ENCODE assay signal across 15 cellular contexts in the genomic region with DNA sequence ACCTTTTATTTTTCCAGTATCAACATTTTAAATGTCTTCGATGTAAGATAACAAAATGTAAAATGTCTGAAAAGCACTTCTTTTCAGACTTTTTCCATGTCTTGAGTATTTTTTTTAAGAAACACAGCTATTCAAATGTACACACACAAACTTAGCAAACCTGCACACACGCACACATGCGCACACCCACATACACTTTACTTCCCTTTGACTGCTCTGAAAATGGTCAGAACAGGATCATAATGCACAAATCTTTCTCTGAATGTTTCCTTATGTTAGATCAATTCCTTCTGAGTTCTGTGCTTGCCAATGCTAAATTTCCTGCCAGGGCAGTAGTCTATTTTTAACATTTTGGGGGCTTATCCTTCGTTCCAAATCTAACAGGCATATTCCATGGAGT.
DNase-seq lines count a peak whose midpoint lies in the region; ATAC-seq and TF ChIP-seq lines count a peak whose summit lies in the region.
"Had no signal": no experiment of that assay in that cellular context is flagged by ENCODE, and none has a peak within 500 bp of the region (broad histone marks: within the 10 kb centered on the region; RNA-seq: fewer than 3 reads in every experiment).

No MANE protein-coding gene starts in this region.

- peaks cover 54% of the 10 kb centered on the region for H3K4me1 Mint-ChIP-seq in stimulated activated naive CD8-positive, alpha-beta T cell treated with anti-CD3 and anti-CD28 coated beads, Interleukin-15, Interleukin-2, amounts not matched to agents 100 ng/mL and 50 ng/mL, for 24 hours (ENCODE audit: low read depth)
- H3K4me1 Mint-ChIP-seq in stimulated activated naive CD8-positive, alpha-beta T cell treated with anti-CD3 and anti-CD28 coated beads, Interleukin-15, amount 100 ng/mL, for 72 hours, result peaks cover 44% of the 10 kb centered on the region
- H3K4me1 Mint-ChIP-seq in activated T-helper 1 cell treated with anti-CD3 and anti-CD28 coated beads, Interleukin-12 subunit alpha, Interleukin-12 subunit beta, Interleukin-2, Interleukin-4 antibody, amounts not matched to agents 30 ng/mL and 10 ng/mL and 1 ng/mL, durations not matched to agents 14 hours and 24 hours and 36 hours (ENCODE audit: low read depth), result peaks cover 41% of the 10 kb centered on the region
- peaks cover 47 to 57% of the 10 kb centered on the region in 2 donors for H3K4me1 Mint-ChIP-seq in natural killer cell treated with Interleukin-12 subunit alpha and Interleukin-12 subunit beta and Interleukin-15 and Interleukin-18, amount 100 ng/mL, for 72 hours (ENCODE audit: low read depth in 2 of 2)
- peaks cover 7% of the 10 kb centered on the region for H3K4me1 Mint-ChIP-seq in HFFc6 (ENCODE audit: low read depth)

- no peak for TF ChIP-seq POLR2A in testis (IDR thresholded peaks at IDR 0.05)

- no peak for TF ChIP-seq CTCF in HFFc6 (IDR thresholded peaks at IDR 0.05)
- TF ChIP-seq CTCF in testis (IDR thresholded peaks at IDR 0.05), result no peak

- no peaks in the 10 kb centered on the region for H3K27me3 Mint-ChIP-seq in stimulated activated naive CD8-positive, alpha-beta T cell treated with anti-CD3 and anti-CD28 coated beads, Interleukin-15, Interleukin-2, amounts not matched to agents 100 ng/mL and 50 ng/mL, for 24 hours
- no peaks in the 10 kb centered on the region for H3K27me3 Mint-ChIP-seq in stimulated activated naive CD8-positive, alpha-beta T cell treated with anti-CD3 and anti-CD28 coated beads, Interleukin-15, amount 100 ng/mL, for 72 hours
- H3K27me3 Mint-ChIP-seq in activated T-helper 1 cell treated with anti-CD3 and anti-CD28 coated beads, Interleukin-12 subunit alpha, Interleukin-12 subunit beta, Interleukin-2, Interleukin-4 antibody, amounts not matched to agents 30 ng/mL and 10 ng/mL and 1 ng/mL, durations not matched to agents 14 hours and 24 hours and 36 hours (ENCODE audit: insufficient read depth), result peaks cover 8% of the 10 kb centered on the region
- H3K27me3 Mint-ChIP-seq in natural killer cell treated with Interleukin-12 subunit alpha and Interleukin-12 subunit beta and Interleukin-15 and Interleukin-18, amount 100 ng/mL, for 72 hours, result no peaks in the 10 kb centered on the region
- H3K27me3 Mint-ChIP-seq in HFFc6 (ENCODE audit: insufficient read depth), result peaks cover 3% of the 10 kb centered on the region; the same call in 1 of the 2 replicates

- peaks cover 16% of the 10 kb centered on the region for H3K4me1 ChIP-seq in testis
- H3K4me1 ChIP-seq: Caco-2 had no signal

- peak overlapping the region; percentile 24 for H3K27ac Mint-ChIP-seq in stimulated activated naive CD8-positive, alpha-beta T cell treated with anti-CD3 and anti-CD28 coated beads, Interleukin-15, Interleukin-2, amounts not matched to agents 100 ng/mL and 50 ng/mL, for 24 hours
- H3K27ac Mint-ChIP-seq in stimulated activated naive CD8-positive, alpha-beta T cell treated with anti-CD3 and anti-CD28 coated beads, Interleukin-15, amount 100 ng/mL, for 72 hours, result no peak overlapping the region
- H3K27ac Mint-ChIP-seq in activated T-helper 1 cell treated with anti-CD3 and anti-CD28 coated beads, Interleukin-12 subunit alpha, Interleukin-12 subunit beta, Interleukin-2, Interleukin-4 antibody, amounts not matched to agents 30 ng/mL and 10 ng/mL and 1 ng/mL, durations not matched to agents 14 hours and 24 hours and 36 hours, result peak overlapping the region; percentile 3
- H3K27ac Mint-ChIP-seq in natural killer cell treated with Interleukin-12 subunit alpha and Interleukin-12 subunit beta and Interleukin-15 and Interleukin-18, amount 100 ng/mL, for 72 hours, result peak overlapping the region; percentile 47 to 55
- H3K27ac Mint-ChIP-seq in HFFc6, result no peak overlapping the region

- no peaks in the 10 kb centered on the region for H3K9me3 Mint-ChIP-seq in stimulated activated naive CD8-positive, alpha-beta T cell treated with anti-CD3 and anti-CD28 coated beads, Interleukin-15, Interleukin-2, amounts not matched to agents 100 ng/mL and 50 ng/mL, for 24 hours
- H3K9me3 Mint-ChIP-seq in stimulated activated naive CD8-positive, alpha-beta T cell treated with anti-CD3 and anti-CD28 coated beads, Interleukin-15, amount 100 ng/mL, for 72 hours, result peaks cover 0 to 8% of the 10 kb centered on the region in 2 donors
- peaks cover 6% of the 10 kb centered on the region for H3K9me3 Mint-ChIP-seq in activated T-helper 1 cell treated with anti-CD3 and anti-CD28 coated beads, Interleukin-12 subunit alpha, Interleukin-12 subunit beta, Interleukin-2, Interleukin-4 antibody, amounts not matched to agents 30 ng/mL and 10 ng/mL and 1 ng/mL, durations not matched to agents 14 hours and 24 hours and 36 hours
- H3K9me3 Mint-ChIP-seq in natural killer cell treated with Interleukin-12 subunit alpha and Interleukin-12 subunit beta and Interleukin-15 and Interleukin-18, amount 100 ng/mL, for 72 hours, result peaks cover 3% of the 10 kb centered on the region
- no peaks in the 10 kb centered on the region for H3K9me3 Mint-ChIP-seq in HFFc6
- H3K9me3 Mint-ChIP-seq: CD14-positive monocyte had no signal

- no peaks in the 10 kb centered on the region for H3K9me3 ChIP-seq in testis
- H3K9me3 ChIP-seq: Caco-2 had no signal

- H3K27ac ChIP-seq in testis, result no peak overlapping the region

- H3K36me3 ChIP-seq in testis (ENCODE audit: low read depth, missing control alignments), result no peaks in the 10 kb centered on the region

- no peaks in the 10 kb centered on the region for H3K27me3 ChIP-seq in testis

- H3K4me3 Mint-ChIP-seq in stimulated activated naive CD8-positive, alpha-beta T cell treated with anti-CD3 and anti-CD28 coated beads, Interleukin-15, Interleukin-2, amounts not matched to agents 100 ng/mL and 50 ng/mL, for 24 hours, result peak overlapping the region; percentile 37
- peak overlapping the region in 1 of 2 donors; percentile 0 for H3K4me3 Mint-ChIP-seq in stimulated activated naive CD8-positive, alpha-beta T cell treated with anti-CD3 and anti-CD28 coated beads, Interleukin-15, amount 100 ng/mL, for 72 hours
- no peak overlapping the region for H3K4me3 Mint-ChIP-seq in activated T-helper 1 cell treated with anti-CD3 and anti-CD28 coated beads, Interleukin-12 subunit alpha, Interleukin-12 subunit beta, Interleukin-2, Interleukin-4 antibody, amounts not matched to agents 30 ng/mL and 10 ng/mL and 1 ng/mL, durations not matched to agents 14 hours and 24 hours and 36 hours
- peak overlapping the region; percentile 63 for H3K4me3 Mint-ChIP-seq in natural killer cell treated with Interleukin-12 subunit alpha and Interleukin-12 subunit beta and Interleukin-15 and Interleukin-18, amount 100 ng/mL, for 72 hours
- no peak overlapping the region for H3K4me3 Mint-ChIP-seq in HFFc6
- H3K4me3 Mint-ChIP-seq: CD14-positive monocyte had no signal

- no peak overlapping the region for H3K4me3 ChIP-seq in testis

- no peak for DNase-seq in stimulated activated naive CD8-positive, alpha-beta T cell treated with anti-CD3 and anti-CD28 coated beads, Interleukin-15, amount 100 ng/mL, for 72 hours
- no peak for DNase-seq in activated T-helper 1 cell treated with anti-CD3 and anti-CD28 coated beads, Interleukin-12 subunit alpha, Interleukin-12 subunit beta, Interleukin-2, Interleukin-4 antibody, amounts not matched to agents 30 ng/mL and 10 ng/mL and 1 ng/mL, durations not matched to agents 14 hours and 24 hours and 36 hours (ENCODE audit: low spot score)
- DNase-seq in natural killer cell treated with Interleukin-12 subunit alpha and Interleukin-12 subunit beta and Interleukin-15 and Interleukin-18, amount 100 ng/mL, for 72 hours (ENCODE audit: low spot score), result no peak
- DNase-seq in T1000 (lab: John Stamatoyannopoulos, UW) (no peak), HFFc6 (no peak), testis (no peak)
- DNase-seq: Caco-2, NCI-H1105, NCI-H2171, NCI-H510A treated with DMSO at 0.1 percent for 48 hours, RPMI8226 had no signal

- 74 to 79% methylated on average over 4 of the region's 4 CpGs for WGBS in testis, 2 donors

- ATAC-seq in stimulated activated naive CD8-positive, alpha-beta T cell treated with anti-CD3 and anti-CD28 coated beads, Interleukin-15, amount 100 ng/mL, for 72 hours, result no peak
- no peak for ATAC-seq in natural killer cell treated with Interleukin-12 subunit alpha and Interleukin-12 subunit beta and Interleukin-15 and Interleukin-18, amount 100 ng/mL, for 72 hours
- ATAC-seq in GM21381 (IDR thresholded peaks at IDR 0.05; ENCODE audit: unreplicated experiment), result no peak
- ATAC-seq: HCT116 had no signal

- intact Hi-C loops in activated T-helper 1 cell treated with anti-CD3 and anti-CD28 coated beads, Interleukin-12 subunit alpha, Interleukin-12 subunit beta, Interleukin-2, Interleukin-4 antibody, amounts not matched to agents 30 ng/mL and 10 ng/mL and 1 ng/mL, durations not matched to agents 14 hours and 24 hours and 36 hours (cut with micrococcal nuclease), result loop anchor here (1.0 to 5.0 kb wide), 6 partner anchors 25 to 200 kb away; no protein-coding TSS in a partner anchor
- intact Hi-C loops in testis (cut with DNase I; ENCODE audit: low total_unique reads), result no loop called here

- peaks cover 12% of the 10 kb centered on the region for H3K36me3 Mint-ChIP-seq in stimulated activated naive CD8-positive, alpha-beta T cell treated with anti-CD3 and anti-CD28 coated beads, Interleukin-15, Interleukin-2, amounts not matched to agents 100 ng/mL and 50 ng/mL, for 24 hours (ENCODE audit: low read depth)
- no peaks in the 10 kb centered on the region for H3K36me3 Mint-ChIP-seq in activated T-helper 1 cell treated with anti-CD3 and anti-CD28 coated beads, Interleukin-12 subunit alpha, Interleukin-12 subunit beta, Interleukin-2, Interleukin-4 antibody, amounts not matched to agents 30 ng/mL and 10 ng/mL and 1 ng/mL, durations not matched to agents 14 hours and 24 hours and 36 hours (ENCODE audit: low read depth)
- peaks cover 8% of the 10 kb centered on the region for H3K36me3 Mint-ChIP-seq in natural killer cell treated with Interleukin-12 subunit alpha and Interleukin-12 subunit beta and Interleukin-15 and Interleukin-18, amount 100 ng/mL, for 72 hours
- H3K36me3 Mint-ChIP-seq in HFFc6 (ENCODE audit: low read depth), result peaks cover 24% of the 10 kb centered on the region

Comparison
In these comparisons a context has a peak if more than half of its experiments do, and no peak if none do; other contexts are left out.
1. H3K27ac Mint-ChIP-seq: peak in stimulated activated naive CD8-positive, alpha-beta T cell treated with anti-CD3 and anti-CD28 coated beads, Interleukin-15, Interleukin-2, amounts not matched to agents 100 ng/mL and 50 ng/mL, for 24 hours (single experiment), activated T-helper 1 cell treated with anti-CD3 and anti-CD28 coated beads, Interleukin-12 subunit alpha, Interleukin-12 subunit beta, Interleukin-2, Interleukin-4 antibody, amounts not matched to agents 30 ng/mL and 10 ng/mL and 1 ng/mL, durations not matched to agents 14 hours and 24 hours and 36 hours (single experiment) and natural killer cell treated with Interleukin-12 subunit alpha and Interleukin-12 subunit beta and Interleukin-15 and Interleukin-18, amount 100 ng/mL, for 72 hours (2 of 2); none in stimulated activated naive CD8-positive, alpha-beta T cell treated with anti-CD3 and anti-CD28 coated beads, Interleukin-15, amount 100 ng/mL, for 72 hours (0 of 2) and HFFc6 (single experiment).
2. H3K4me3 Mint-ChIP-seq: peak in stimulated activated naive CD8-positive, alpha-beta T cell treated with anti-CD3 and anti-CD28 coated beads, Interleukin-15, Interleukin-2, amounts not matched to agents 100 ng/mL and 50 ng/mL, for 24 hours (single experiment) and natural killer cell treated with Interleukin-12 subunit alpha and Interleukin-12 subunit beta and Interleukin-15 and Interleukin-18, amount 100 ng/mL, for 72 hours (single experiment); none in activated T-helper 1 cell treated with anti-CD3 and anti-CD28 coated beads, Interleukin-12 subunit alpha, Interleukin-12 subunit beta, Interleukin-2, Interleukin-4 antibody, amounts not matched to agents 30 ng/mL and 10 ng/mL and 1 ng/mL, durations not matched to agents 14 hours and 24 hours and 36 hours (single experiment) and HFFc6 (single experiment).